Comparison of ENCODE assay signal across 12 cellular contexts in genomic region chr15:64112904-64113303, GRCh38. TPM values are rescaled to one million over a fixed set of nuclear protein-coding genes. Genes with fewer than 3 reads are reported as not detected.
DNase-seq lines count a peak whose midpoint lies in the region; ATAC-seq and TF ChIP-seq lines count a peak whose summit lies in the region.
"Had no signal": no experiment of that assay in that cellular context is flagged by ENCODE, and none has a peak within 500 bp of the region (broad histone marks: within the 10 kb centered on the region; RNA-seq: fewer than 3 reads in every experiment).

No MANE protein-coding gene starts in this region.

- no peak for TF ChIP-seq RAD21 in IMR-90 (IDR thresholded peaks at IDR 0.05; ENCODE audit: low read length)

- H3K56ac ChIP-seq in IMR-90 (ENCODE audit: extremely low read depth, insufficient read depth, low read length), result no peak overlapping the region

- H3K9ac ChIP-seq in BLaER1 treated with 17β-estradiol and CSF1 and Interleukin-3, amounts not matched to agents 10 nM and 100 nM, result no peak overlapping the region
- H3K9ac ChIP-seq in IMR-90 (ENCODE audit: low read depth, low read length) (no peak overlapping the region), mesenchymal stem cell (ENCODE audit: low read length) (peak overlapping the region; percentile 59)

- H3K18ac ChIP-seq in IMR-90 (ENCODE audit: low read depth, low read length), result no peak overlapping the region
- no peak overlapping the region for H3K18ac ChIP-seq in mesenchymal stem cell (ENCODE audit: low read depth in 1 of 2, low read length in 2 of 2)

- in situ Hi-C loops in IMR-90 (cut with MboI; ENCODE audit: low sequenced_read_pairs), result no loop called here

- no CpG with 5 or more reads among the region's 1 CpG for WGBS in IMR-90 (ENCODE audit: extremely low coverage in 2 of 2, insufficient read length in 1 of 2), 2 experiments
- WGBS in mesenchymal stem cell, result 89% methylated on average over 1 of the region's 1 CpG

- peaks cover 58 to 68% (median 64%) of the 10 kb centered on the region in 11 experiments for H3K36me3 ChIP-seq in BLaER1 treated with 17β-estradiol and CSF1 and Interleukin-3, amounts not matched to agents 10 nM and 100 nM
- H3K36me3 ChIP-seq in IMR-90 (ENCODE audit: control insufficient read depth, insufficient read depth, low read length) (peaks cover 18% of the 10 kb centered on the region), breast epithelium (peaks cover 4% of the 10 kb centered on the region), mesenchymal stem cell (ENCODE audit: control insufficient read depth in 1 of 2, insufficient read depth in 2 of 2, low read depth in 1 of 2, low read length in 2 of 2) (peaks cover 8 to 55% of the 10 kb centered on the region in 2 experiments)

- no peak overlapping the region for H2BK120ac ChIP-seq in IMR-90 (ENCODE audit: low read depth, low read length)
- H2BK120ac ChIP-seq in mesenchymal stem cell (ENCODE audit: low read depth, low read length), result no peak overlapping the region

- H2AK5ac ChIP-seq in IMR-90 (ENCODE audit: low read depth, low read length) (no peak overlapping the region), mesenchymal stem cell (ENCODE audit: low read length, severe bottlenecking) (peak overlapping the region; percentile 42)

- H3K9me3 ChIP-seq in BLaER1 treated with 17β-estradiol and CSF1 and Interleukin-3, amounts not matched to agents 10 nM and 100 nM (replicated peaks in 1 of 11), result no peaks in the 10 kb centered on the region
- H3K9me3 ChIP-seq in IMR-90 (ENCODE audit: control insufficient read depth, insufficient read depth, low read length), result no peaks in the 10 kb centered on the region
- H3K9me3 ChIP-seq in breast epithelium, result no peaks in the 10 kb centered on the region
- no peaks in the 10 kb centered on the region for H3K9me3 ChIP-seq in mesenchymal stem cell (ENCODE audit: control insufficient read depth, low read length)
- H3K9me3 ChIP-seq: transverse colon had no signal

- TF ChIP-seq POLR2A in IMR-90 (IDR thresholded peaks at IDR 0.05; ENCODE audit: low read depth, low read length), result no peak
- TF ChIP-seq POLR2A in breast epithelium (IDR thresholded peaks at IDR 0.05), result no peak

- no TSS peak for BruUV-seq in IMR-90 (replicated peaks; lab: Mats Ljungman, UMichigan)

- dilution Hi-C loops in IMR-90 (cut with HindIII; ENCODE audit: low sequenced_read_pairs, unreplicated experiment), result no loop called here

- no peak overlapping the region for H4K91ac ChIP-seq in IMR-90 (ENCODE audit: insufficient read depth, low read depth, low read length)
- no peak overlapping the region for H4K91ac ChIP-seq in mesenchymal stem cell (ENCODE audit: low read length)

- H2BK15ac ChIP-seq in IMR-90 (ENCODE audit: low read depth, low read length) (no peak overlapping the region), mesenchymal stem cell (ENCODE audit: low read depth, poor library complexity, severe bottlenecking) (no peak overlapping the region)

- H4K20me1 ChIP-seq in BLaER1 treated with 17β-estradiol and CSF1 and Interleukin-3, amounts not matched to agents 10 nM and 100 nM, result peaks cover 35 to 100% (median 67%) of the 10 kb centered on the region in 11 experiments; a peak in 21 of 22 replicates
- H4K20me1 ChIP-seq in IMR-90 (ENCODE audit: insufficient read depth, low read length), result peaks cover 24% of the 10 kb centered on the region; the same call in 1 of the 2 replicates

- TF ChIP-seq CTCF in IMR-90 (conservative IDR thresholded peaks at IDR 0.05; ENCODE audit: low read depth, low read length), result no peak
- TF ChIP-seq CTCF in breast epithelium (IDR thresholded peaks at IDR 0.05), result no peak

- H3K4me1 ChIP-seq in BLaER1 treated with 17β-estradiol and CSF1 and Interleukin-3, amounts not matched to agents 10 nM and 100 nM, result peaks cover 23 to 76% (median 41%) of the 10 kb centered on the region in 10 experiments
- H3K4me1 ChIP-seq in IMR-90 (ENCODE audit: control insufficient read depth, insufficient read depth, low read length), result peaks cover 4% of the 10 kb centered on the region
- H3K4me1 ChIP-seq in breast epithelium, result peaks cover 6 to 9% of the 10 kb centered on the region in 2 donors
- peaks cover 5% of the 10 kb centered on the region for H3K4me1 ChIP-seq in mesenchymal stem cell (ENCODE audit: control insufficient read depth, insufficient read depth, low read depth, low read length)

- H2BK5ac ChIP-seq in IMR-90 (ENCODE audit: low read depth, low read length, poor library complexity, severe bottlenecking), result no peak overlapping the region
- no peak overlapping the region for H2BK5ac ChIP-seq in mesenchymal stem cell (ENCODE audit: low read depth, low read length, poor library complexity, severe bottlenecking)

- intact Hi-C loops in IMR-90 (cut with micrococcal nuclease), result loop anchor here (5.0 kb wide), 1 partner anchor 34 kb away; no protein-coding TSS in a partner anchor
- intact Hi-C loops in breast epithelium (cut with DNase I; ENCODE audit: low total_unique reads), result no loop called here

- H4K5ac ChIP-seq in IMR-90 (ENCODE audit: low read depth, low read length), result no peak overlapping the region

- CTCF ChIA-PET in IMR-90 (lab: Yijun Ruan, JAX), result no interaction called here

- POLR2A ChIA-PET in IMR-90 (lab: Charles Lee; ENCODE audit: unreplicated experiment), result no interaction called here

- H3K23ac ChIP-seq in IMR-90 (ENCODE audit: low read depth, low read length) (no peak overlapping the region), mesenchymal stem cell (ENCODE audit: low read length in 2 of 2) (no peak overlapping the region)

- H2AFZ ChIP-seq in IMR-90 (replicated peaks; ENCODE audit: low read length, poor library complexity) (no peak overlapping the region), mesenchymal stem cell (ENCODE audit: low read depth, low read length) (no peak overlapping the region)

- DNase-seq in IMR-90, result peak; percentile 52
- DNase-seq in breast epithelium (ENCODE audit: low spot score in 2 of 2), result no peak
- no peak for DNase-seq in mesenchymal stem cell
- no peak for DNase-seq in EL
- DNase-seq in DMS53 treated with DMSO at 0.1 percent for 48 hours (lab: John Stamatoyannopoulos, UW; ENCODE audit: unreplicated experiment), result no peak
- DNase-seq: activated gamma-delta T cell treated with Interleukin-2 at 50 U/mL for 16 hours; nucleus accumbens; stimulated activated CD4-positive, alpha-beta T cell treated with anti-CD3 and anti-CD28 coated beads, Interleukin-4, amount 100 ng/mL, for 24 hours; transverse colon had no signal

- peaks cover 7% of the 10 kb centered on the region for H3K9me1 ChIP-seq in IMR-90 (ENCODE audit: insufficient read depth, low read length)

- H3K79me1 ChIP-seq in IMR-90 (ENCODE audit: low read depth in 1 of 2, low read length in 2 of 2), result peaks cover 34 to 52% of the 10 kb centered on the region in 2 experiments
- peaks cover 23% of the 10 kb centered on the region for H3K79me1 ChIP-seq in mesenchymal stem cell (replicated peaks; ENCODE audit: low read length, poor library complexity, severe bottlenecking)

- H2BK20ac ChIP-seq in IMR-90 (ENCODE audit: low read depth, low read length), result no peak overlapping the region

- ATAC-seq in IMR-90 (ENCODE audit: low read depth), result peak; percentile 57; the same call in 1 of the 2 replicates
- ATAC-seq in HG03565 (IDR thresholded peaks at IDR 0.05; ENCODE audit: unreplicated experiment), result no peak
- no peak for ATAC-seq in GM21786 (IDR thresholded peaks at IDR 0.05; ENCODE audit: unreplicated experiment)

- H3K27me3 ChIP-seq in BLaER1 treated with 17β-estradiol and CSF1 and Interleukin-3, amounts not matched to agents 10 nM and 100 nM, result no peaks in the 10 kb centered on the region
- H3K27me3 ChIP-seq in IMR-90 (ENCODE audit: control insufficient read depth, insufficient read depth, low read length), result no peaks in the 10 kb centered on the region
- no peaks in the 10 kb centered on the region for H3K27me3 ChIP-seq in breast epithelium
- H3K27me3 ChIP-seq in mesenchymal stem cell (ENCODE audit: control insufficient read depth in 1 of 2, insufficient read depth in 1 of 2, low read length in 2 of 2), result no peaks in the 10 kb centered on the region
- H3K27me3 ChIP-seq: transverse colon had no signal

- H4K8ac ChIP-seq in IMR-90 (ENCODE audit: low read depth in 2 of 2, low read length in 2 of 2), result no peak overlapping the region
- no peak overlapping the region for H4K8ac ChIP-seq in mesenchymal stem cell (ENCODE audit: low read length)

- no peak overlapping the region for H2BK12ac ChIP-seq in mesenchymal stem cell (ENCODE audit: low read length in 2 of 2)

- H3K27ac ChIP-seq in BLaER1 treated with 17β-estradiol and CSF1 and Interleukin-3, amounts not matched to agents 10 nM and 100 nM, result peak overlapping the region in 8 of 11 experiments; percentile 14 to 59 (median 31); a peak in 12 of 22 replicates
- H3K27ac ChIP-seq in IMR-90 (ENCODE audit: insufficient read depth, low read length) (no peak overlapping the region), breast epithelium (peak overlapping the region; percentile 6 to 77), mesenchymal stem cell (ENCODE audit: low read length, poor library complexity, severe bottlenecking) (peak overlapping the region; percentile 17)
- H3K27ac ChIP-seq: transverse colon had no signal

- H2AK9ac ChIP-seq in IMR-90 (replicated peaks; ENCODE audit: low read depth, low read length, poor library complexity), result no peak overlapping the region

- no peak overlapping the region for H3K4me3 ChIP-seq in BLaER1 treated with 17β-estradiol and CSF1 and Interleukin-3, amounts not matched to agents 10 nM and 100 nM
- no peak overlapping the region for H3K4me3 ChIP-seq in IMR-90 (ENCODE audit: insufficient read depth, low read depth, low read length)
- no peak overlapping the region for H3K4me3 ChIP-seq in breast epithelium
- H3K4me3 ChIP-seq in mesenchymal stem cell (ENCODE audit: insufficient read depth in 1 of 2, low read depth in 1 of 2, low read length in 2 of 2), result no peak overlapping the region
- H3K4me3 ChIP-seq: transverse colon had no signal

- H3K14ac ChIP-seq in IMR-90 (replicated peaks; ENCODE audit: low read depth, low read length), result no peak overlapping the region
- no peak overlapping the region for H3K14ac ChIP-seq in mesenchymal stem cell (ENCODE audit: low read length in 2 of 2)

- H3K4ac ChIP-seq in IMR-90 (ENCODE audit: low read depth, low read length) (no peak overlapping the region), mesenchymal stem cell (ENCODE audit: low read depth in 1 of 2, low read length in 2 of 2) (no peak overlapping the region)

- peak overlapping the region in 6 of 11 experiments; percentile 2 to 82 (median 58); a peak in 9 of 22 replicates for H3K4me2 ChIP-seq in BLaER1 treated with 17β-estradiol and CSF1 and Interleukin-3, amounts not matched to agents 10 nM and 100 nM
- H3K4me2 ChIP-seq in IMR-90 (ENCODE audit: low read depth, low read length), result no peak overlapping the region
- no peak overlapping the region for H3K4me2 ChIP-seq in mesenchymal stem cell (ENCODE audit: low read length, poor library complexity, severe bottlenecking)

RNA-seq across cellular contexts. Expression of gene SNX1, which starts 17.1 kb away (rescaled TPM):
- 34.7 and 35.3 TPM in 2 replicates for total RNA-seq in IMR-90 (2012; rRNA removed)
- 72.3 and 75.9 TPM in 2 replicates for polyA plus RNA-seq in IMR-90 (2012; rRNA removed)
- 32.8 and 37.1 TPM in 2 replicates for polyA plus RNA-seq in IMR-90 (2012; cell fraction: cytosol; rRNA removed)
- polyA plus RNA-seq in IMR-90 (2012; cell fraction: nucleus; rRNA removed; ENCODE audit: low replicate concordance), result 87.8 and 96.0 TPM in 2 replicates
- total RNA-seq in breast epithelium, result 100 to 1,000 TPM; 107 to 144 (median 125) TPM
- polyA plus RNA-seq in mesenchymal stem cell (2013, experiment 1 of 2), result 65.3 TPM
- 56.2 TPM for polyA plus RNA-seq in mesenchymal stem cell (2013, experiment 2 of 2)

RNA-seq across cellular contexts. Expression of gene CIAO2A, which starts 19.3 kb away (rescaled TPM):
- total RNA-seq in IMR-90 (2012; rRNA removed), result 36.7 and 69.4 TPM in 2 replicates
- 34.6 and 38.3 TPM in 2 replicates for polyA plus RNA-seq in IMR-90 (2012; rRNA removed)
- polyA plus RNA-seq in IMR-90 (2012; cell fraction: cytosol; rRNA removed), result 24.0 and 32.7 TPM in 2 replicates
- polyA plus RNA-seq in IMR-90 (2012; cell fraction: nucleus; rRNA removed; ENCODE audit: low replicate concordance), result 5.0 and 13.8 TPM in 2 replicates
- 10 to 100 TPM; 42.6 to 71.8 (median 50.9) TPM for total RNA-seq in breast epithelium
- polyA plus RNA-seq in mesenchymal stem cell (2013, experiment 1 of 2), result 65.4 TPM
- 92.1 TPM for polyA plus RNA-seq in mesenchymal stem cell (2013, experiment 2 of 2)

RNA-seq across cellular contexts. Expression of gene SNX22, which starts 38.6 kb away (rescaled TPM):
- total RNA-seq in IMR-90 (2012; rRNA removed) (under 0.01 and 0.18 TPM in 2 replicates), breast epithelium (1 to 10 TPM in 1 of 3 donors, under 1 TPM in 2; 0.48 to 1.5 (median 0.98) TPM)
- polyA plus RNA-seq in IMR-90 (2012; rRNA removed), result 0.04 and 0.12 TPM in 2 replicates
- 0.03 and 0.08 TPM in 2 replicates for polyA plus RNA-seq in IMR-90 (2012; cell fraction: cytosol; rRNA removed)
- 0.39 and 0.50 TPM in 2 replicates for polyA plus RNA-seq in IMR-90 (2012; cell fraction: nucleus; rRNA removed; ENCODE audit: low replicate concordance)
- 0.03 TPM for polyA plus RNA-seq in mesenchymal stem cell (2013, experiment 1 of 2)
- polyA plus RNA-seq in mesenchymal stem cell (2013, experiment 2 of 2), result 0.01 TPM

RNA-seq across cellular contexts. Expression of gene PPIB, which starts 49.9 kb away (rescaled TPM):
- total RNA-seq in IMR-90 (2012; rRNA removed) (1,601 and 1,682 TPM in 2 replicates), breast epithelium (100 to 1,000 TPM; 239 to 331 (median 312) TPM)
- polyA plus RNA-seq in IMR-90 (2012; rRNA removed), result 1,358 and 1,517 TPM in 2 replicates
- 966 and 972 TPM in 2 replicates for polyA plus RNA-seq in IMR-90 (2012; cell fraction: cytosol; rRNA removed)
- polyA plus RNA-seq in IMR-90 (2012; cell fraction: nucleus; rRNA removed; ENCODE audit: low replicate concordance), result 233 and 548 TPM in 2 replicates
- polyA plus RNA-seq in mesenchymal stem cell (2013, experiment 1 of 2), result 1,096 TPM
- 1,075 TPM for polyA plus RNA-seq in mesenchymal stem cell (2013, experiment 2 of 2)

Comparison
In these comparisons a context has a peak if more than half of its experiments do, and no peak if none do; other contexts are left out.
1. H3K4me2 ChIP-seq: peak in BLaER1 treated with 17β-estradiol and CSF1 and Interleukin-3, amounts not matched to agents 10 nM and 100 nM (6 of 11); none in IMR-90 (single experiment) and mesenchymal stem cell (single experiment).